17 cellular contexts compared by ENCODE assay signal in genomic region chr21:14480601-14481000, GRCh38.
DNase-seq lines count a peak whose midpoint lies in the region; ATAC-seq and TF ChIP-seq lines count a peak whose summit lies in the region.
"Had no signal": no experiment of that assay in that cellular context is flagged by ENCODE, and none has a peak within 500 bp of the region (broad histone marks: within the 10 kb centered on the region; RNA-seq: fewer than 3 reads in every experiment).

No MANE protein-coding gene starts in this region.

- intact Hi-C loops in left lung (cut with DNase I) = no loop called here

- H3K9me2 ChIP-seq in MM.1S (replicated peaks; ENCODE audit: insufficient read depth, low read length) = no peaks in the 10 kb centered on the region

- H3K27ac Mint-ChIP-seq in activated naive CD4-positive, alpha-beta T cell treated with anti-CD3 and anti-CD28 coated beads, Interleukin-2, amount 50 U/mL, for 72 hours = peak overlapping the region; percentile 94 to 97
- H3K27ac Mint-ChIP-seq: H9 had no signal

- no peak overlapping the region for H3K4me2 ChIP-seq in MM.1S (ENCODE audit: low read depth, low read length)
- H3K4me2 ChIP-seq: hepatocyte had no signal

- H3K36me3 Mint-ChIP-seq in activated naive CD4-positive, alpha-beta T cell treated with anti-CD3 and anti-CD28 coated beads, Interleukin-2, amount 50 U/mL, for 72 hours = peaks cover 27 to 39% of the 10 kb centered on the region in 2 donors
- H3K36me3 Mint-ChIP-seq: naive B cell had no signal

- no peak overlapping the region for H3K4me3 ChIP-seq in left lung
- H3K4me3 ChIP-seq in MM.1S (ENCODE audit: low read length) = no peak overlapping the region
- H3K4me3 ChIP-seq: hepatocyte, left ventricle myocardium inferior, vagina had no signal

- H3K27ac ChIP-seq in left lung = peak overlapping the region in 1 of 2 donors; percentile 85
- H3K27ac ChIP-seq in MM.1S (ENCODE audit: low read length) = no peak overlapping the region
- H3K27ac ChIP-seq: left ventricle myocardium inferior, vagina had no signal

- peaks cover 0 to 42% of the 10 kb centered on the region in 2 donors for H3K4me1 ChIP-seq in left lung
- H3K4me1 ChIP-seq in MM.1S (ENCODE audit: low read length) = no peaks in the 10 kb centered on the region

- peaks cover 17 to 26% of the 10 kb centered on the region in 2 donors for H3K9me3 Mint-ChIP-seq in activated naive CD4-positive, alpha-beta T cell treated with anti-CD3 and anti-CD28 coated beads, Interleukin-2, amount 50 U/mL, for 72 hours
- H3K9me3 Mint-ChIP-seq: H9 had no signal

- no peaks in the 10 kb centered on the region for H3K79me2 ChIP-seq in MM.1S (ENCODE audit: low read length)
- H3K79me2 ChIP-seq: hepatocyte had no signal

- H4K20me1 ChIP-seq in MM.1S (ENCODE audit: insufficient read depth, low read length) = no peaks in the 10 kb centered on the region

- DNase-seq in CD1c-positive myeloid dendritic cell (ENCODE audit: extremely low spot score) (peak; percentile 63), GM10266 (ENCODE audit: extremely low spot score) (peak; percentile 12), left lung (no peak), ureter (ENCODE audit: low spot score) (no peak), MM.1S (no peak)
- no peak for DNase-seq in activated naive CD4-positive, alpha-beta T cell treated with anti-CD3 and anti-CD28 coated beads, Interleukin-2, amount 50 U/mL, for 72 hours (ENCODE audit: low spot score in 2 of 2)
- DNase-seq: CD4-positive, alpha-beta memory T cell; H9; left ventricle myocardium inferior; naive B cell; NCI-H2029 treated with DMSO at 0.1 percent for 48 hours; NCI-H748 treated with DMSO at 0.1 percent for 48 hours; retina had no signal

- H3K36me3 ChIP-seq in left lung = no peaks in the 10 kb centered on the region
- no peaks in the 10 kb centered on the region for H3K36me3 ChIP-seq in MM.1S (replicated peaks; ENCODE audit: insufficient read depth, low read length)
- H3K36me3 ChIP-seq: left ventricle myocardium inferior, vagina had no signal

- TF ChIP-seq CTCF in GM10266 (IDR thresholded peaks at IDR 0.05; ENCODE audit: control insufficient read depth, insufficient read depth, low read depth, missing control alignments) (no peak), left lung (IDR thresholded peaks at IDR 0.05) (no peak), MM.1S (IDR thresholded peaks at IDR 0.05; ENCODE audit: low read length) (no peak)

- H3K27me3 ChIP-seq in left lung (no peaks in the 10 kb centered on the region), MM.1S (replicated peaks; ENCODE audit: insufficient read depth, low read length) (no peaks in the 10 kb centered on the region)
- H3K27me3 ChIP-seq: hepatocyte, vagina had no signal

- no peak overlapping the region for H3K9ac ChIP-seq in MM.1S (ENCODE audit: low read length)

- H3K9me3 ChIP-seq in left lung (no peaks in the 10 kb centered on the region), MM.1S (replicated peaks; ENCODE audit: insufficient read depth, low read length) (no peaks in the 10 kb centered on the region)
- H3K9me3 ChIP-seq: left ventricle myocardium inferior, vagina had no signal

- ATAC-seq in activated naive CD4-positive, alpha-beta T cell treated with anti-CD3 and anti-CD28 coated beads, Interleukin-2, amount 50 U/mL, for 72 hours = peak in 1 of 2 donors; percentile 11
- peak; percentile 34 for ATAC-seq in left lung
- no peak for ATAC-seq in HG03439 (IDR thresholded peaks at IDR 0.05; ENCODE audit: unreplicated experiment)
- ATAC-seq: esophagus mucosa had no signal

- no peak overlapping the region for H2AFZ ChIP-seq in MM.1S (ENCODE audit: low read length)
- H2AFZ ChIP-seq: hepatocyte had no signal

- no peaks in the 10 kb centered on the region for H3F3A ChIP-seq in MM.1S (ENCODE audit: insufficient read depth, low read length)

Comparison
In these comparisons a context has a peak if more than half of its experiments do, and no peak if none do; other contexts are left out.
1. DNase-seq: peak in CD1c-positive myeloid dendritic cell (single experiment) and GM10266 (single experiment); none in activated naive CD4-positive, alpha-beta T cell treated with anti-CD3 and anti-CD28 coated beads, Interleukin-2, amount 50 U/mL, for 72 hours (0 of 2), left lung (0 of 2), ureter (single experiment) and MM.1S (single experiment).